ENCODE assay signal across 15 cellular contexts in genomic region chr11:121445071-121445768, GRCh38. TPM values are rescaled to one million over a fixed set of nuclear protein-coding genes. Genes with fewer than 3 reads are reported as not detected.
DNase-seq lines count a peak whose midpoint lies in the region; ATAC-seq lines count a peak whose summit lies in the region.
"Had no signal": no experiment of that assay in that cellular context is flagged by ENCODE, and none has a peak within 500 bp of the region (broad histone marks: within the 10 kb centered on the region; RNA-seq: fewer than 3 reads in every experiment).

No MANE protein-coding gene starts in this region.

- in situ Hi-C loops in ACHN (cut with HindIII; ENCODE audit: low pct_ligation_motif_present, low pct_unique_long_range_greater_than_20kb, low sequenced_read_pairs): no loop called here

- H3K4me3 Mint-ChIP-seq in activated CD4-positive, alpha-beta T cell treated with anti-CD3 and anti-CD28 coated beads, Interleukin-2, amount 10 ng/mL, durations not matched to agents 7 days and 5 days: peak overlapping the region; percentile 49
- no peak overlapping the region for H3K4me3 Mint-ChIP-seq in activated T-helper 2 cell treated with anti-CD3 and anti-CD28 coated beads, Interferon-gamma antibody, Interleukin-2, Interleukin-4, amounts not matched to agents 10 μg/mL and 5 μg/mL and 100 μg/mL, durations not matched to agents 14 hours and 24 hours and 36 hours (ENCODE audit: low read depth)

- no peak overlapping the region for H4K91ac ChIP-seq in neuronal stem cell (ENCODE audit: low read depth, low read length, poor library complexity)

- no peak overlapping the region for H3K4me3 ChIP-seq in neuronal stem cell (ENCODE audit: low read length in 2 of 2)
- H3K4me3 ChIP-seq: A549, body of pancreas, ovary, vagina had no signal

- peaks cover 68% of the 10 kb centered on the region for H3K4me1 Mint-ChIP-seq in activated CD4-positive, alpha-beta T cell treated with anti-CD3 and anti-CD28 coated beads, Interleukin-2, amount 10 ng/mL, durations not matched to agents 7 days and 5 days
- peaks cover 51% of the 10 kb centered on the region for H3K4me1 Mint-ChIP-seq in activated T-helper 2 cell treated with anti-CD3 and anti-CD28 coated beads, Interferon-gamma antibody, Interleukin-2, Interleukin-4, amounts not matched to agents 10 μg/mL and 5 μg/mL and 100 μg/mL, durations not matched to agents 14 hours and 24 hours and 36 hours (ENCODE audit: low read depth)

- peak; percentile 5 for ATAC-seq in HG02588 (IDR thresholded peaks at IDR 0.05; ENCODE audit: unreplicated experiment)
- no peak for ATAC-seq in HG03469 (IDR thresholded peaks at IDR 0.05; ENCODE audit: unreplicated experiment)
- ATAC-seq: A549, body of pancreas, left ventricle myocardium superior had no signal

- H3K23ac ChIP-seq in neuronal stem cell (ENCODE audit: low read depth, low read length, poor library complexity): no peak overlapping the region

- H3K27me3 Mint-ChIP-seq in activated CD4-positive, alpha-beta T cell treated with anti-CD3 and anti-CD28 coated beads, Interleukin-2, amount 10 ng/mL, durations not matched to agents 7 days and 5 days: no peaks in the 10 kb centered on the region
- no peaks in the 10 kb centered on the region for H3K27me3 Mint-ChIP-seq in activated T-helper 2 cell treated with anti-CD3 and anti-CD28 coated beads, Interferon-gamma antibody, Interleukin-2, Interleukin-4, amounts not matched to agents 10 μg/mL and 5 μg/mL and 100 μg/mL, durations not matched to agents 14 hours and 24 hours and 36 hours (ENCODE audit: low read depth)

- peaks cover 0 to 2% of the 10 kb centered on the region in 2 donors for H3K9me3 ChIP-seq in neuronal stem cell (replicated peaks in 1 of 2; ENCODE audit: control insufficient read depth in 2 of 2, insufficient read depth in 1 of 2, low read depth in 1 of 2, low read length in 2 of 2)
- H3K9me3 ChIP-seq: A549, body of pancreas, ovary, vagina had no signal

- H3K36me3 Mint-ChIP-seq in activated CD4-positive, alpha-beta T cell treated with anti-CD3 and anti-CD28 coated beads, Interleukin-2, amount 10 ng/mL, durations not matched to agents 7 days and 5 days (ENCODE audit: low read depth): peaks cover 52% of the 10 kb centered on the region
- no peaks in the 10 kb centered on the region for H3K36me3 Mint-ChIP-seq in activated T-helper 2 cell treated with anti-CD3 and anti-CD28 coated beads, Interferon-gamma antibody, Interleukin-2, Interleukin-4, amounts not matched to agents 10 μg/mL and 5 μg/mL and 100 μg/mL, durations not matched to agents 14 hours and 24 hours and 36 hours (ENCODE audit: low read depth)

- no peak overlapping the region for H3K4me2 ChIP-seq in neuronal stem cell (ENCODE audit: insufficient read depth, low read length, poor library complexity, severe bottlenecking)
- H3K4me2 ChIP-seq: A549 had no signal

- no peak overlapping the region for H3K9ac ChIP-seq in neuronal stem cell (ENCODE audit: low read depth, low read length, poor library complexity)

- no CpG with 5 or more reads among the region's 14 CpGs for WGBS in neuronal stem cell (ENCODE audit: extremely low coverage in 2 of 2, insufficient read length in 2 of 2, insufficient replicate concordance in 1 of 2), 2 donors

- no peak overlapping the region for H4K8ac ChIP-seq in neuronal stem cell (ENCODE audit: low read depth, low read length)

- no peaks in the 10 kb centered on the region for H3K36me3 ChIP-seq in neuronal stem cell (replicated peaks in 1 of 2; ENCODE audit: control insufficient read depth in 2 of 2, insufficient read depth in 2 of 2, low read length in 2 of 2)
- H3K36me3 ChIP-seq: ovary, vagina had no signal

- peak overlapping the region; percentile 61 for H2AFZ ChIP-seq in neuronal stem cell (ENCODE audit: low read length)

- CTCF ChIA-PET in activated CD4-positive, alpha-beta T cell treated with anti-CD3 and anti-CD28 coated beads, Interleukin-2, amount 10 ng/mL, durations not matched to agents 7 days and 5 days (lab: Charles Lee): no interaction called here

- intact Hi-C loops in activated T-helper 2 cell treated with anti-CD3 and anti-CD28 coated beads, Interferon-gamma antibody, Interleukin-2, Interleukin-4, amounts not matched to agents 10 μg/mL and 5 μg/mL and 100 μg/mL, durations not matched to agents 14 hours and 24 hours and 36 hours (cut with micrococcal nuclease): no loop called here

- no peak overlapping the region for H3K27ac ChIP-seq in neuronal stem cell (replicated peaks; ENCODE audit: low read length)
- H3K27ac ChIP-seq: A549, body of pancreas, ovary, vagina had no signal

- H3K4me1 ChIP-seq in neuronal stem cell (ENCODE audit: control insufficient read depth in 2 of 2, insufficient read depth in 1 of 2, low read depth in 1 of 2, low read length in 2 of 2): peaks cover 6 to 7% of the 10 kb centered on the region in 2 donors
- H3K4me1 ChIP-seq: A549, body of pancreas had no signal

- H2BK12ac ChIP-seq in neuronal stem cell (ENCODE audit: low read length): no peak overlapping the region

- no peaks in the 10 kb centered on the region for H3K79me1 ChIP-seq in neuronal stem cell (ENCODE audit: low read depth, low read length)

- no peak overlapping the region for H3K4ac ChIP-seq in neuronal stem cell (ENCODE audit: low read length)

- H2BK5ac ChIP-seq in neuronal stem cell (ENCODE audit: low read length): no peak overlapping the region

- no peak overlapping the region for H2AK5ac ChIP-seq in neuronal stem cell (ENCODE audit: low read depth, low read length)

- no peak overlapping the region for H2BK15ac ChIP-seq in neuronal stem cell (ENCODE audit: low read length)

- peak overlapping the region; percentile 87 for H3K27ac Mint-ChIP-seq in activated CD4-positive, alpha-beta T cell treated with anti-CD3 and anti-CD28 coated beads, Interleukin-2, amount 10 ng/mL, durations not matched to agents 7 days and 5 days
- H3K27ac Mint-ChIP-seq in activated T-helper 2 cell treated with anti-CD3 and anti-CD28 coated beads, Interferon-gamma antibody, Interleukin-2, Interleukin-4, amounts not matched to agents 10 μg/mL and 5 μg/mL and 100 μg/mL, durations not matched to agents 14 hours and 24 hours and 36 hours: peak overlapping the region; percentile 5

- no peaks in the 10 kb centered on the region for H3K27me3 ChIP-seq in neuronal stem cell (ENCODE audit: control insufficient read depth in 3 of 3, insufficient read depth in 3 of 3, low read depth in 1 of 3, low read length in 3 of 3)
- H3K27me3 ChIP-seq: body of pancreas, ovary, vagina had no signal

- peaks cover 3% of the 10 kb centered on the region for H3K9me3 Mint-ChIP-seq in activated CD4-positive, alpha-beta T cell treated with anti-CD3 and anti-CD28 coated beads, Interleukin-2, amount 10 ng/mL, durations not matched to agents 7 days and 5 days
- H3K9me3 Mint-ChIP-seq in activated T-helper 2 cell treated with anti-CD3 and anti-CD28 coated beads, Interferon-gamma antibody, Interleukin-2, Interleukin-4, amounts not matched to agents 10 μg/mL and 5 μg/mL and 100 μg/mL, durations not matched to agents 14 hours and 24 hours and 36 hours: no peaks in the 10 kb centered on the region

- H2BK120ac ChIP-seq in neuronal stem cell (ENCODE audit: low read depth, low read length): no peak overlapping the region

- no peak overlapping the region for H3K14ac ChIP-seq in neuronal stem cell (ENCODE audit: low read length)

- no peak for DNase-seq in activated CD4-positive, alpha-beta T cell treated with anti-CD3 and anti-CD28 coated beads, Interleukin-2, amount 10 ng/mL, durations not matched to agents 7 days and 5 days
- no peak for DNase-seq in activated CD4-positive, alpha-beta T cell treated with anti-CD3 and anti-CD28 coated beads, Interleukin-2, amount 50 U/mL, for 48 hours
- no peak for DNase-seq in activated T-helper 2 cell treated with anti-CD3 and anti-CD28 coated beads, Interferon-gamma antibody, Interleukin-2, Interleukin-4, amounts not matched to agents 10 μg/mL and 5 μg/mL and 100 μg/mL, durations not matched to agents 14 hours and 24 hours and 36 hours (ENCODE audit: low spot score)
- DNase-seq in neuronal stem cell (ENCODE audit: low spot score): no peak
- no peak for DNase-seq in ACHN
- DNase-seq in superior temporal gyrus (ENCODE audit: extremely low spot score): no peak
- DNase-seq: body of pancreas; left ventricle myocardium superior; ovary; stimulated activated CD4-positive, alpha-beta T cell treated with anti-CD3 and anti-CD28 coated beads, Interleukin-15, amount 100 ng/mL, for 24 hours; SW 1271 had no signal

- POLR2A ChIA-PET in activated CD4-positive, alpha-beta T cell treated with anti-CD3 and anti-CD28 coated beads, Interleukin-2, amount 10 ng/mL, durations not matched to agents 7 days and 5 days (lab: Charles Lee): no interaction called here

- no peak overlapping the region for H3K18ac ChIP-seq in neuronal stem cell (ENCODE audit: low read length)

RNA-seq across cellular contexts. Expression of gene SORL1, which starts 6.9 kb away (rescaled TPM):
- 100 to 1,000 TPM; 197 to 207 TPM for total RNA-seq in activated CD4-positive, alpha-beta T cell treated with anti-CD3 and anti-CD28 coated beads, Interleukin-2, amount 10 ng/mL, durations not matched to agents 7 days and 5 days
- 20.2 and 20.3 TPM in 2 replicates for total RNA-seq in activated T-helper 2 cell treated with anti-CD3 and anti-CD28 coated beads, Interferon-gamma antibody, Interleukin-2, Interleukin-4, amounts not matched to agents 10 μg/mL and 5 μg/mL and 100 μg/mL, durations not matched to agents 14 hours and 24 hours and 36 hours
- 6.7 TPM for polyA plus RNA-seq in neuronal stem cell (2013, experiment 1 of 2)
- polyA plus RNA-seq in neuronal stem cell (2013, experiment 2 of 2): 6.7 TPM
